In genomic region chr13:99717959-99718674, GRCh38 we compare ENCODE assay signal across 1 cellular context.
TF ChIP-seq lines count a peak whose summit lies in the region.

No MANE protein-coding gene starts in this region.

TF ChIP-seq in GM23338, 12 proteins besides CTCF, POLR2A, EP300 and RAD21 (continued from another document):
- TF ChIP-seq, protein P1, sequence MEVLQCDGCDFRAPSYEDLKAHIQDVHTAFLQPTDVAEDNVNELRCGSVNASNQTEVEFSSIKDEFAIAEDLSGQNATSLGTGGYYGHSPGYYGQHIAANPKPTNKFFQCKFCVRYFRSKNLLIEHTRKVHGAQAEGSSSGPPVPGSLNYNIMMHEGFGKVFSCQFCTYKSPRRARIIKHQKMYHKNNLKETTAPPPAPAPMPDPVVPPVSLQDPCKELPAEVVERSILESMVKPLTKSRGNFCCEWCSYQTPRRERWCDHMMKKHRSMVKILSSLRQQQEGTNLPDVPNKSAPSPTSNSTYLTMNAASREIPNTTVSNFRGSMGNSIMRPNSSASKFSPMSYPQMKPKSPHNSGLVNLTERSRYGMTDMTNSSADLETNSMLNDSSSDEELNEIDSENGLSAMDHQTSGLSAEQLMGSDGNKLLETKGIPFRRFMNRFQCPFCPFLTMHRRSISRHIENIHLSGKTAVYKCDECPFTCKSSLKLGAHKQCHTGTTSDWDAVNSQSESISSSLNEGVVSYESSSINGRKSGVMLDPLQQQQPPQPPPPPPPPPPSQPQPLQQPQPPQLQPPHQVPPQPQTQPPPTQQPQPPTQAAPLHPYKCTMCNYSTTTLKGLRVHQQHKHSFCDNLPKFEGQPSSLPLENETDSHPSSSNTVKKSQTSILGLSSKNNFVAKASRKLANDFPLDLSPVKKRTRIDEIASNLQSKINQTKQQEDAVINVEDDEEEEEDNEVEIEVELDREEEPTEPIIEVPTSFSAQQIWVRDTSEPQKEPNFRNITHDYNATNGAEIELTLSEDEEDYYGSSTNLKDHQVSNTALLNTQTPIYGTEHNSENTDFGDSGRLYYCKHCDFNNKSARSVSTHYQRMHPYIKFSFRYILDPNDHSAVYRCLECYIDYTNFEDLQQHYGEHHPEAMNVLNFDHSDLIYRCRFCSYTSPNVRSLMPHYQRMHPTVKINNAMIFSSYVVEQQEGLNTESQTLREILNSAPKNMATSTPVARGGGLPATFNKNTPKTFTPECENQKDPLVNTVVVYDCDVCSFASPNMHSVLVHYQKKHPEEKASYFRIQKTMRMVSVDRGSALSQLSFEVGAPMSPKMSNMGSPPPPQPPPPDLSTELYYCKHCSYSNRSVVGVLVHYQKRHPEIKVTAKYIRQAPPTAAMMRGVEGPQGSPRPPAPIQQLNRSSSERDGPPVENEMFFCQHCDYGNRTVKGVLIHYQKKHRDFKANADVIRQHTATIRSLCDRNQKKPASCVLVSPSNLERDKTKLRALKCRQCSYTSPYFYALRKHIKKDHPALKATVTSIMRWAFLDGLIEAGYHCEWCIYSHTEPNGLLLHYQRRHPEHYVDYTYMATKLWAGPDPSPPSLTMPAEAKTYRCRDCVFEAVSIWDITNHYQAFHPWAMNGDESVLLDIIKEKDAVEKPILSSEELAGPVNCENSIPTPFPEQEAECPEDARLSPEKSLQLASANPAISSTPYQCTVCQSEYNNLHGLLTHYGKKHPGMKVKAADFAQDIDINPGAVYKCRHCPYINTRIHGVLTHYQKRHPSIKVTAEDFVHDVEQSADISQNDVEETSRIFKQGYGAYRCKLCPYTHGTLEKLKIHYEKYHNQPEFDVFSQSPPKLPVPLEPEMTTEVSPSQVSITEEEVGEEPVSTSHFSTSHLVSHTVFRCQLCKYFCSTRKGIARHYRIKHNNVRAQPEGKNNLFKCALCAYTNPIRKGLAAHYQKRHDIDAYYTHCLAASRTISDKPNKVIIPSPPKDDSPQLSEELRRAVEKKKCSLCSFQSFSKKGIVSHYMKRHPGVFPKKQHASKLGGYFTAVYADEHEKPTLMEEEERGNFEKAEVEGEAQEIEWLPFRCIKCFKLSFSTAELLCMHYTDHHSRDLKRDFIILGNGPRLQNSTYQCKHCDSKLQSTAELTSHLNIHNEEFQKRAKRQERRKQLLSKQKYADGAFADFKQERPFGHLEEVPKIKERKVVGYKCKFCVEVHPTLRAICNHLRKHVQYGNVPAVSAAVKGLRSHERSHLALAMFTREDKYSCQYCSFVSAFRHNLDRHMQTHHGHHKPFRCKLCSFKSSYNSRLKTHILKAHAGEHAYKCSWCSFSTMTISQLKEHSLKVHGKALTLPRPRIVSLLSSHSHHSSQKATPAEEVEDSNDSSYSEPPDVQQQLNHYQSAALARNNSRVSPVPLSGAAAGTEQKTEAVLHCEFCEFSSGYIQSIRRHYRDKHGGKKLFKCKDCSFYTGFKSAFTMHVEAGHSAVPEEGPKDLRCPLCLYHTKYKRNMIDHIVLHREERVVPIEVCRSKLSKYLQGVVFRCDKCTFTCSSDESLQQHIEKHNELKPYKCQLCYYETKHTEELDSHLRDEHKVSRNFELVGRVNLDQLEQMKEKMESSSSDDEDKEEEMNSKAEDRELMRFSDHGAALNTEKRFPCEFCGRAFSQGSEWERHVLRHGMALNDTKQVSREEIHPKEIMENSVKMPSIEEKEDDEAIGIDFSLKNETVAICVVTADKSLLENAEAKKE (CRISPR knock-in tag; IDR thresholded peaks at IDR 0.05), result 0 out of 2 replicates have a peak, but pooled peaks have one; percentile 16
